Comparison of ENCODE assay signal across 2 cellular contexts in genomic region chr10:120688928-120689327, GRCh38.
A peak's percentile ranks its signal among the peaks of the same experiment; 100 is the strongest.
TF ChIP-seq lines count a peak whose summit lies in the region.

No MANE protein-coding gene starts in this region.

TF ChIP-seq in SK-N-SH, 30 proteins besides CTCF, POLR2A, EP300 and RAD21 (continued from another document):
- TF ChIP-seq, protein P1, sequence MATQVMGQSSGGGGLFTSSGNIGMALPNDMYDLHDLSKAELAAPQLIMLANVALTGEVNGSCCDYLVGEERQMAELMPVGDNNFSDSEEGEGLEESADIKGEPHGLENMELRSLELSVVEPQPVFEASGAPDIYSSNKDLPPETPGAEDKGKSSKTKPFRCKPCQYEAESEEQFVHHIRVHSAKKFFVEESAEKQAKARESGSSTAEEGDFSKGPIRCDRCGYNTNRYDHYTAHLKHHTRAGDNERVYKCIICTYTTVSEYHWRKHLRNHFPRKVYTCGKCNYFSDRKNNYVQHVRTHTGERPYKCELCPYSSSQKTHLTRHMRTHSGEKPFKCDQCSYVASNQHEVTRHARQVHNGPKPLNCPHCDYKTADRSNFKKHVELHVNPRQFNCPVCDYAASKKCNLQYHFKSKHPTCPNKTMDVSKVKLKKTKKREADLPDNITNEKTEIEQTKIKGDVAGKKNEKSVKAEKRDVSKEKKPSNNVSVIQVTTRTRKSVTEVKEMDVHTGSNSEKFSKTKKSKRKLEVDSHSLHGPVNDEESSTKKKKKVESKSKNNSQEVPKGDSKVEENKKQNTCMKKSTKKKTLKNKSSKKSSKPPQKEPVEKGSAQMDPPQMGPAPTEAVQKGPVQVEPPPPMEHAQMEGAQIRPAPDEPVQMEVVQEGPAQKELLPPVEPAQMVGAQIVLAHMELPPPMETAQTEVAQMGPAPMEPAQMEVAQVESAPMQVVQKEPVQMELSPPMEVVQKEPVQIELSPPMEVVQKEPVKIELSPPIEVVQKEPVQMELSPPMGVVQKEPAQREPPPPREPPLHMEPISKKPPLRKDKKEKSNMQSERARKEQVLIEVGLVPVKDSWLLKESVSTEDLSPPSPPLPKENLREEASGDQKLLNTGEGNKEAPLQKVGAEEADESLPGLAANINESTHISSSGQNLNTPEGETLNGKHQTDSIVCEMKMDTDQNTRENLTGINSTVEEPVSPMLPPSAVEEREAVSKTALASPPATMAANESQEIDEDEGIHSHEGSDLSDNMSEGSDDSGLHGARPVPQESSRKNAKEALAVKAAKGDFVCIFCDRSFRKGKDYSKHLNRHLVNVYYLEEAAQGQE (IDR thresholded peaks at IDR 0.05; ENCODE audit: low read depth, low read length), result peak; percentile 91

TF ChIP-seq in WTC11, 78 proteins besides CTCF, POLR2A, EP300 and RAD21 (continued from another document):
- TF ChIP-seq, protein P2, sequence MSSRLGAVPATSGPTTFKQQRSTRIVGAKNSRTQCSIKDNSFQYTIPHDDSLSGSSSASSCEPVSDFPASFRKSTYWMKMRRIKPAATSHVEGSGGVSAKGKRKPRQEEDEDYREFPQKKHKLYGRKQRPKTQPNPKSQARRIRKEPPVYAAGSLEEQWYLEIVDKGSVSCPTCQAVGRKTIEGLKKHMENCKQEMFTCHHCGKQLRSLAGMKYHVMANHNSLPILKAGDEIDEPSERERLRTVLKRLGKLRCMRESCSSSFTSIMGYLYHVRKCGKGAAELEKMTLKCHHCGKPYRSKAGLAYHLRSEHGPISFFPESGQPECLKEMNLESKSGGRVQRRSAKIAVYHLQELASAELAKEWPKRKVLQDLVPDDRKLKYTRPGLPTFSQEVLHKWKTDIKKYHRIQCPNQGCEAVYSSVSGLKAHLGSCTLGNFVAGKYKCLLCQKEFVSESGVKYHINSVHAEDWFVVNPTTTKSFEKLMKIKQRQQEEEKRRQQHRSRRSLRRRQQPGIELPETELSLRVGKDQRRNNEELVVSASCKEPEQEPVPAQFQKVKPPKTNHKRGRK (CRISPR knock-in tag; IDR thresholded peaks at IDR 0.05; ENCODE audit: borderline replicate concordance), result no peak
- TF ChIP-seq CDX4 (CRISPR knock-in tag; IDR thresholded peaks at IDR 0.05; ENCODE audit: borderline replicate concordance) (no peak), SMAD4 (CRISPR knock-in tag; IDR thresholded peaks at IDR 0.05) (no peak), CREB1 (CRISPR knock-in tag; IDR thresholded peaks at IDR 0.05) (no peak), IRF2 (CRISPR knock-in tag; IDR thresholded peaks at IDR 0.05; ENCODE audit: borderline replicate concordance, low read depth) (no peak), NR2C2 (CRISPR knock-in tag; IDR thresholded peaks at IDR 0.05) (no peak)
